29 cellular contexts compared by ENCODE assay signal in genomic region chr1:57089221-57089620, GRCh38.
"Had no signal": no experiment of that assay in that cellular context is flagged by ENCODE, and none has a peak within 500 bp of the region (broad histone marks: within the 10 kb centered on the region; RNA-seq: fewer than 3 reads in every experiment).

No MANE protein-coding gene starts in this region.

- H3K36me3 Mint-ChIP-seq: naive B cell; naive thymus-derived CD8-positive, alpha-beta T cell; natural killer cell treated with Interleukin-12 subunit alpha and Interleukin-12 subunit beta and Interleukin-15 and Interleukin-18, amount 100 ng/mL, for 72 hours; stimulated activated effector memory CD8-positive, alpha-beta T cell treated with anti-CD3 and anti-CD28 coated beads, Interleukin-12 subunit alpha, Interleukin-12 subunit beta, amount 100 ng/mL, for 72 hours; stimulated activated naive B cell treated with anti-CD40 and anti-IgM and Interleukin-4, amounts not matched to agents 10 μg/mL and 1 μg/mL and 100 μg/mL, for 72 hours; type B pancreatic cell had no signal

- ATAC-seq: naive thymus-derived CD8-positive, alpha-beta T cell; natural killer cell treated with Interleukin-12 subunit alpha and Interleukin-12 subunit beta and Interleukin-15 and Interleukin-18, amount 100 ng/mL, for 72 hours; psoas muscle; right lobe of liver; stimulated activated effector memory CD8-positive, alpha-beta T cell treated with anti-CD3 and anti-CD28 coated beads, Interleukin-12 subunit alpha, Interleukin-12 subunit beta, amount 100 ng/mL, for 72 hours; stimulated activated naive B cell treated with anti-CD40 and anti-IgM and Interleukin-4, amounts not matched to agents 10 μg/mL and 1 μg/mL and 100 μg/mL, for 72 hours; upper lobe of right lung had no signal

- H3K9me3 Mint-ChIP-seq: naive thymus-derived CD8-positive, alpha-beta T cell; natural killer cell treated with Interleukin-12 subunit alpha and Interleukin-12 subunit beta and Interleukin-15 and Interleukin-18, amount 100 ng/mL, for 72 hours; nephron progenitor cell; neural crest cell; stimulated activated effector memory CD8-positive, alpha-beta T cell treated with anti-CD3 and anti-CD28 coated beads, Interleukin-12 subunit alpha, Interleukin-12 subunit beta, amount 100 ng/mL, for 72 hours; stimulated activated naive CD8-positive, alpha-beta T cell treated with anti-CD3 and anti-CD28 coated beads, Interleukin-15, Interleukin-2, amounts not matched to agents 100 ng/mL and 50 ng/mL, for 24 hours; type B pancreatic cell had no signal

- H3K27me3 Mint-ChIP-seq: stimulated activated naive B cell treated with anti-CD40 and anti-IgM and Interleukin-4, amounts not matched to agents 10 μg/mL and 1 μg/mL and 100 μg/mL, for 72 hours; type B pancreatic cell had no signal

- H3K27me3 ChIP-seq: ovary, right lobe of liver, sigmoid colon, stomach, thyroid gland, tibial nerve, upper lobe of right lung, uterus had no signal

- H3K4me1 Mint-ChIP-seq: naive B cell; stimulated activated effector memory CD8-positive, alpha-beta T cell treated with anti-CD3 and anti-CD28 coated beads, Interleukin-12 subunit alpha, Interleukin-12 subunit beta, amount 100 ng/mL, for 72 hours; stimulated activated naive B cell treated with anti-CD40 and anti-IgM and Interleukin-4, amounts not matched to agents 10 μg/mL and 1 μg/mL and 100 μg/mL, for 72 hours had no signal

- DNase-seq: naive B cell; naive thymus-derived CD8-positive, alpha-beta T cell; nephron progenitor cell; nucleus accumbens; ovary; posterior cingulate gyrus; psoas muscle; right lobe of liver; sigmoid colon; small intestine; stimulated activated CD4-positive, alpha-beta T cell treated with anti-CD3 and anti-CD28 coated beads, Interleukin-15, amount 100 ng/mL, for 24 hours; stimulated activated CD4-positive, alpha-beta T cell treated with anti-CD3 and anti-CD28 coated beads, Interleukin-2, amount 100 ng/mL, for 24 hours; stimulated activated CD4-positive, alpha-beta T cell treated with anti-CD3 and anti-CD28 coated beads, Interleukin-2, amount 100 ng/mL, for 48 hours; stimulated activated CD4-positive, alpha-beta T cell treated with anti-CD3 and anti-CD28 coated beads, Interleukin-4, amount 100 ng/mL, for 24 hours; stimulated activated naive B cell treated with anti-CD40 and anti-IgM and Interleukin-4, amounts not matched to agents 10 μg/mL and 1 μg/mL and 100 μg/mL, for 72 hours; stimulated activated naive CD4-positive, alpha-beta T cell treated with Interleukin-2 at 50 U/mL for 16 hours; stomach; thyroid gland; upper lobe of right lung; uterus had no signal

- H3K4me3 ChIP-seq: ovary, psoas muscle, right lobe of liver, sigmoid colon, stomach, thoracic aorta, thyroid gland, tibial nerve, upper lobe of right lung, uterus had no signal

- H3K79me2 ChIP-seq: parathyroid adenoma had no signal

- H3K4me1 ChIP-seq: parathyroid adenoma, psoas muscle, right lobe of liver, sigmoid colon, stomach, thyroid gland, upper lobe of right lung, uterus had no signal

- H3K27ac Mint-ChIP-seq: naive B cell; naive thymus-derived CD8-positive, alpha-beta T cell; natural killer cell treated with Interleukin-12 subunit alpha and Interleukin-12 subunit beta and Interleukin-15 and Interleukin-18, amount 100 ng/mL, for 72 hours; nephron progenitor cell; stimulated activated effector memory CD8-positive, alpha-beta T cell treated with anti-CD3 and anti-CD28 coated beads, Interleukin-12 subunit alpha, Interleukin-12 subunit beta, amount 100 ng/mL, for 72 hours; stimulated activated naive B cell treated with anti-CD40 and anti-IgM and Interleukin-4, amounts not matched to agents 10 μg/mL and 1 μg/mL and 100 μg/mL, for 72 hours; stimulated activated naive CD8-positive, alpha-beta T cell treated with anti-CD3 and anti-CD28 coated beads, Interleukin-15, Interleukin-2, amounts not matched to agents 100 ng/mL and 50 ng/mL, for 24 hours; type B pancreatic cell had no signal

- H3K27ac ChIP-seq: neutrophil, ovary, parathyroid adenoma, psoas muscle, right lobe of liver, sigmoid colon, stomach, thoracic aorta, thyroid gland, tibial nerve, upper lobe of right lung, uterus had no signal

- H3K36me3 ChIP-seq: neutrophil, ovary, right lobe of liver, sigmoid colon, stomach, thoracic aorta, thyroid gland, tibial nerve, upper lobe of right lung, uterus had no signal

- H2AFZ ChIP-seq: parathyroid adenoma had no signal

- H3K9ac ChIP-seq: parathyroid adenoma had no signal

- H3K4me3 Mint-ChIP-seq: naive B cell; naive thymus-derived CD8-positive, alpha-beta T cell; natural killer cell treated with Interleukin-12 subunit alpha and Interleukin-12 subunit beta and Interleukin-15 and Interleukin-18, amount 100 ng/mL, for 72 hours; nephron progenitor cell; neural crest cell; stimulated activated effector memory CD8-positive, alpha-beta T cell treated with anti-CD3 and anti-CD28 coated beads, Interleukin-12 subunit alpha, Interleukin-12 subunit beta, amount 100 ng/mL, for 72 hours; stimulated activated naive B cell treated with anti-CD40 and anti-IgM and Interleukin-4, amounts not matched to agents 10 μg/mL and 1 μg/mL and 100 μg/mL, for 72 hours; stimulated activated naive CD8-positive, alpha-beta T cell treated with anti-CD3 and anti-CD28 coated beads, Interleukin-15, Interleukin-2, amounts not matched to agents 100 ng/mL and 50 ng/mL, for 24 hours; type B pancreatic cell had no signal

- H3K9me3 ChIP-seq: neutrophil, ovary, psoas muscle, right lobe of liver, sigmoid colon, stomach, thoracic aorta, thyroid gland, tibial nerve, upper lobe of right lung, uterus had no signal
